Comparison of ENCODE assay signal across 19 cellular contexts in the genomic region with DNA sequence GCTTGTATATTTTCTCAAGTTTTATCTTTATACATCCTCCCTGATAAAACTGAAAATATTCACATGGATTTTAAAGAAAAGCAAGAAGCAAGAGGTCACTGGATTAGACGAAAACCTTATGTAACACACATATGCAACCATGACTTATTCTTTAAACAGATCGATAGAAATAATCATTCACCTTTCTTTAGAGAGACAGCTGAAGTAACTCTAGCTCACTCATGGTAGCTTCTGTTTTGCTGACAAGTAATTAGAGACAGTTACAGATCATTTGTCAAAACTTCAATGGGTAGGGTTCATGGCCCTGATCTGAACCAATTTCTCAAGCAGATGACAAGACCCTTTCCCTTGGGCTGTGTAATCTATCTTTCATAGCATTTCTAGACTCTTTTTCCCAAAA.
DNase-seq lines count a peak whose midpoint lies in the region; ATAC-seq, FAIRE-seq and TF ChIP-seq lines count a peak whose summit lies in the region.
"Had no signal": no experiment of that assay in that cellular context is flagged by ENCODE, and none has a peak within 500 bp of the region (broad histone marks: within the 10 kb centered on the region; RNA-seq: fewer than 3 reads in every experiment).

No MANE protein-coding gene starts in this region.

- H3K4me1 ChIP-seq in HepG2 (ENCODE audit: insufficient read depth, low read length), result peaks cover 88% of the 10 kb centered on the region
- no peaks in the 10 kb centered on the region for H3K4me1 ChIP-seq in right lobe of liver
- H3K4me1 ChIP-seq in stomach, result peaks cover 2 to 8% (median 3%) of the 10 kb centered on the region in 4 donors

- ATAC-seq in HepG2, result peak; percentile 50
- no peak for ATAC-seq in right lobe of liver
- ATAC-seq in HG03354 (IDR thresholded peaks at IDR 0.05; ENCODE audit: poor library complexity, severe bottlenecking, unreplicated experiment), result no peak

- H3K4me1 Mint-ChIP-seq in nephron progenitor cell, result peaks cover 35% of the 10 kb centered on the region
- H3K4me1 Mint-ChIP-seq: CD4-positive, alpha-beta memory T cell had no signal

- H3K27me3 ChIP-seq in HepG2 (ENCODE audit: control insufficient read depth in 1 of 2, insufficient read depth in 2 of 2, low read length in 2 of 2), result no peaks in the 10 kb centered on the region
- no peaks in the 10 kb centered on the region for H3K27me3 ChIP-seq in right lobe of liver
- H3K27me3 ChIP-seq in stomach, result no peaks in the 10 kb centered on the region

- in situ Hi-C loops in HepG2 (cut with HindIII; ENCODE audit: extremely low pct_ligation_motif_present, low pct_unique_long_range_greater_than_20kb), result no loop called here

- POLR2A ChIA-PET in HepG2 (lab: Yijun Ruan, JAX), result no interaction called here

- TF ChIP-seq POLR2A in HepG2 (IDR thresholded peaks at IDR 0.05; ENCODE audit: insufficient read depth in 1 of 2, low read depth in 2 of 2, low read length in 2 of 2) (no peak), right lobe of liver (IDR thresholded peaks at IDR 0.05) (no peak), stomach (IDR thresholded peaks at IDR 0.05) (no peak)

- H3K4me3 Mint-ChIP-seq in nephron progenitor cell, result no peak overlapping the region
- H3K4me3 Mint-ChIP-seq: CD4-positive, alpha-beta memory T cell; HFFc6 had no signal

- no peaks in the 10 kb centered on the region for H3K9me3 Mint-ChIP-seq in nephron progenitor cell
- H3K9me3 Mint-ChIP-seq: CD4-positive, alpha-beta memory T cell; HFFc6 had no signal

- CTCF ChIA-PET in HepG2 (lab: Yijun Ruan, JAX; ENCODE audit: low intra/inter-chr PET ratio, low total read pairs), result no interaction called here

- no peak overlapping the region for H3K4me2 ChIP-seq in HepG2 (ENCODE audit: low read depth, low read length)

- 0 out of 4 replicates have a peak, but pooled peaks of 1 of the 2 experiments have one; percentile 6 for TF ChIP-seq EP300 in HepG2 (IDR thresholded peaks at IDR 0.05; ENCODE audit: low read depth in 2 of 2, low read length in 2 of 2)
- no peak for TF ChIP-seq EP300 in HepG2 (CRISPR knock-in tag; IDR thresholded peaks at IDR 0.05; ENCODE audit: borderline replicate concordance)
- no peak for TF ChIP-seq EP300 in stomach (IDR thresholded peaks at IDR 0.05)

- H3K27me3 Mint-ChIP-seq in nephron progenitor cell (ENCODE audit: low read depth, poor library complexity), result no peaks in the 10 kb centered on the region

- WGBS in HepG2 (ENCODE audit: low lambda C conversion rate), result 53% methylated on average over 2 of the region's 2 CpGs
- WGBS in right lobe of liver (ENCODE audit: insufficient coverage, low coverage, low lambda C conversion rate, missing lambda C conversion rate), result 42% methylated on average over 2 of the region's 2 CpGs
- 68 to 85% (median 72%) methylated on average over 2 of the region's 2 CpGs for WGBS in stomach, 5 donors

- TF ChIP-seq CTCF in HepG2 (CRISPR knock-in tag; IDR thresholded peaks at IDR 0.05) (no peak), right lobe of liver (IDR thresholded peaks at IDR 0.05) (no peak), nephron progenitor cell (IDR thresholded peaks at IDR 0.05) (no peak), stomach (IDR thresholded peaks at IDR 0.05) (no peak)

- H3K27ac ChIP-seq in HepG2 (ENCODE audit: extremely low read length, insufficient read depth, low read length) (no peak overlapping the region), right lobe of liver (no peak overlapping the region), stomach (no peak overlapping the region)

- H3K36me3 ChIP-seq in HepG2 (replicated peaks in 1 of 2; ENCODE audit: control insufficient read depth in 1 of 2, insufficient read depth in 2 of 2, low read length in 2 of 2) (no peaks in the 10 kb centered on the region), right lobe of liver (no peaks in the 10 kb centered on the region), stomach (no peaks in the 10 kb centered on the region)
- H3K36me3 ChIP-seq: HAP-1 had no signal

- H3K27ac Mint-ChIP-seq in nephron progenitor cell, result peak overlapping the region; percentile 18
- H3K27ac Mint-ChIP-seq: HFFc6 had no signal

- FAIRE-seq in HepG2 (lab: Jason Lieb, UNC), result no peak
- FAIRE-seq: G401.6, GM12892, H54 had no signal

- DNase-seq in HepG2 (ENCODE audit: low spot score) (no peak), right lobe of liver (no peak), NCI-H146 treated with DMSO at 0.1 percent for 48 hours (lab: John Stamatoyannopoulos, UW; ENCODE audit: unreplicated experiment) (peak; percentile 49), nephron progenitor cell (no peak), putamen (ENCODE audit: low spot score) (no peak), stomach (no peak)
- DNase-seq: 8988T; C1 segment of cervical spinal cord; CD4-positive, alpha-beta memory T cell; COR-L47; DMS153; DND-41; GOT3; HFFc6 had no signal

- TF ChIP-seq RAD21 in HepG2 (CRISPR knock-in tag; IDR thresholded peaks at IDR 0.05), result no peak

- H3K4me3 ChIP-seq in HepG2 (replicated peaks in 1 of 3; ENCODE audit: insufficient read depth in 1 of 3, low read depth in 2 of 3, low read length in 3 of 3) (no peak overlapping the region), right lobe of liver (no peak overlapping the region), stomach (no peak overlapping the region)
- H3K4me3 ChIP-seq: HAP-1 had no signal

- no peaks in the 10 kb centered on the region for H3K79me2 ChIP-seq in HepG2 (ENCODE audit: insufficient read depth, low read length)

- H3K36me3 Mint-ChIP-seq in nephron progenitor cell (ENCODE audit: low read depth), result no peaks in the 10 kb centered on the region
- H3K36me3 Mint-ChIP-seq: CD4-positive, alpha-beta memory T cell had no signal

- no peak overlapping the region for H3K9ac ChIP-seq in HepG2 (ENCODE audit: insufficient read depth, low read depth, low read length)

- no peak overlapping the region for H2AFZ ChIP-seq in HepG2 (ENCODE audit: low read length)

- intact Hi-C loops in HepG2 (cut with micrococcal nuclease; ENCODE audit: unreplicated experiment), result no loop called here
- intact Hi-C loops in right lobe of liver (cut with DNase I), result no loop called here
- intact Hi-C loops in stomach (cut with DNase I; ENCODE audit: low total_unique reads), result no loop called here

- no peaks in the 10 kb centered on the region for H4K20me1 ChIP-seq in HepG2 (ENCODE audit: insufficient read depth, low read length)

- H3K9me3 ChIP-seq in HepG2 (ENCODE audit: low read length) (no peaks in the 10 kb centered on the region), right lobe of liver (no peaks in the 10 kb centered on the region), stomach (no peaks in the 10 kb centered on the region)
- H3K9me3 ChIP-seq: HAP-1 had no signal

- no TSS peak for BruUV-seq in HepG2 (replicated peaks; lab: Mats Ljungman, UMichigan)

TF ChIP-seq in HepG2, 621 proteins besides CTCF, POLR2A, EP300 and RAD21 (continues in another document):
- TF ChIP-seq, protein P1, sequence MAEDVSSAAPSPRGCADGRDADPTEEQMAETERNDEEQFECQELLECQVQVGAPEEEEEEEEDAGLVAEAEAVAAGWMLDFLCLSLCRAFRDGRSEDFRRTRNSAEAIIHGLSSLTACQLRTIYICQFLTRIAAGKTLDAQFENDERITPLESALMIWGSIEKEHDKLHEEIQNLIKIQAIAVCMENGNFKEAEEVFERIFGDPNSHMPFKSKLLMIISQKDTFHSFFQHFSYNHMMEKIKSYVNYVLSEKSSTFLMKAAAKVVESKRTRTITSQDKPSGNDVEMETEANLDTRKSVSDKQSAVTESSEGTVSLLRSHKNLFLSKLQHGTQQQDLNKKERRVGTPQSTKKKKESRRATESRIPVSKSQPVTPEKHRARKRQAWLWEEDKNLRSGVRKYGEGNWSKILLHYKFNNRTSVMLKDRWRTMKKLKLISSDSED (CRISPR knock-in tag; IDR thresholded peaks at IDR 0.05), result no peak
- TF ChIP-seq SOX13 (IDR thresholded peaks at IDR 0.05) (no peak), SOX13 (CRISPR knock-in tag; conservative IDR thresholded peaks at IDR 0.05 in 1 of 2, IDR thresholded peaks at IDR 0.05 in 1 of 2) (0 out of 4 replicates have a peak, but pooled peaks of 1 of the 2 experiments have one; percentile 20), RARA (CRISPR knock-in tag; IDR thresholded peaks at IDR 0.05) (peak; percentile 38; the same call in 1 of the 2 replicates), ZSCAN12 (CRISPR knock-in tag; IDR thresholded peaks at IDR 0.05) (no peak), U2AF1 (optimal IDR thresholded peaks at IDR 0.05; ENCODE audit: low read depth, low read length) (no peak), ZNF768 (CRISPR knock-in tag; IDR thresholded peaks at IDR 0.05) (no peak), ZNF343 (CRISPR knock-in tag; IDR thresholded peaks at IDR 0.05) (no peak), RARG (CRISPR knock-in tag; IDR thresholded peaks at IDR 0.05; ENCODE audit: low read depth) (no peak)
- TF ChIP-seq, protein P2, sequence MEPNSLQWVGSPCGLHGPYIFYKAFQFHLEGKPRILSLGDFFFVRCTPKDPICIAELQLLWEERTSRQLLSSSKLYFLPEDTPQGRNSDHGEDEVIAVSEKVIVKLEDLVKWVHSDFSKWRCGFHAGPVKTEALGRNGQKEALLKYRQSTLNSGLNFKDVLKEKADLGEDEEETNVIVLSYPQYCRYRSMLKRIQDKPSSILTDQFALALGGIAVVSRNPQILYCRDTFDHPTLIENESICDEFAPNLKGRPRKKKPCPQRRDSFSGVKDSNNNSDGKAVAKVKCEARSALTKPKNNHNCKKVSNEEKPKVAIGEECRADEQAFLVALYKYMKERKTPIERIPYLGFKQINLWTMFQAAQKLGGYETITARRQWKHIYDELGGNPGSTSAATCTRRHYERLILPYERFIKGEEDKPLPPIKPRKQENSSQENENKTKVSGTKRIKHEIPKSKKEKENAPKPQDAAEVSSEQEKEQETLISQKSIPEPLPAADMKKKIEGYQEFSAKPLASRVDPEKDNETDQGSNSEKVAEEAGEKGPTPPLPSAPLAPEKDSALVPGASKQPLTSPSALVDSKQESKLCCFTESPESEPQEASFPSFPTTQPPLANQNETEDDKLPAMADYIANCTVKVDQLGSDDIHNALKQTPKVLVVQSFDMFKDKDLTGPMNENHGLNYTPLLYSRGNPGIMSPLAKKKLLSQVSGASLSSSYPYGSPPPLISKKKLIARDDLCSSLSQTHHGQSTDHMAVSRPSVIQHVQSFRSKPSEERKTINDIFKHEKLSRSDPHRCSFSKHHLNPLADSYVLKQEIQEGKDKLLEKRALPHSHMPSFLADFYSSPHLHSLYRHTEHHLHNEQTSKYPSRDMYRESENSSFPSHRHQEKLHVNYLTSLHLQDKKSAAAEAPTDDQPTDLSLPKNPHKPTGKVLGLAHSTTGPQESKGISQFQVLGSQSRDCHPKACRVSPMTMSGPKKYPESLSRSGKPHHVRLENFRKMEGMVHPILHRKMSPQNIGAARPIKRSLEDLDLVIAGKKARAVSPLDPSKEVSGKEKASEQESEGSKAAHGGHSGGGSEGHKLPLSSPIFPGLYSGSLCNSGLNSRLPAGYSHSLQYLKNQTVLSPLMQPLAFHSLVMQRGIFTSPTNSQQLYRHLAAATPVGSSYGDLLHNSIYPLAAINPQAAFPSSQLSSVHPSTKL (CRISPR knock-in tag; IDR thresholded peaks at IDR 0.05), result peak; percentile 63
